Comparison of ENCODE assay signal across 10 cellular contexts in genomic region chr10:48444861-48445841, GRCh38.
DNase-seq lines count a peak whose midpoint lies in the region; ATAC-seq, FAIRE-seq and TF ChIP-seq lines count a peak whose summit lies in the region.
"Had no signal": no experiment of that assay in that cellular context is flagged by ENCODE, and none has a peak within 500 bp of the region (broad histone marks: within the 10 kb centered on the region; RNA-seq: fewer than 3 reads in every experiment).

No MANE protein-coding gene starts in this region.

- no peak overlapping the region for H3K4me2 ChIP-seq in K562 (ENCODE audit: insufficient read depth, low read length)
- no peak overlapping the region for H3K4me2 ChIP-seq in parathyroid adenoma (ENCODE audit: low read length)

- CTCF ChIA-PET in K562 (lab: Yijun Ruan, JAX; ENCODE audit: low intra/inter-chr PET ratio), result interaction anchor here (0.5 to 5.3 kb wide), 3 partner anchors 59 to 211 kb away, joined by 3 to 63 read pairs (median 5); no protein-coding TSS in a partner anchor
- CTCF ChIA-PET in T-cell (lab: Charles Lee), result no interaction called here

- no peak for TF ChIP-seq EP300 in K562 (IDR thresholded peaks at IDR 0.05; ENCODE audit: low read length)

- no peaks in the 10 kb centered on the region for H4K20me1 ChIP-seq in K562 (replicated peaks; ENCODE audit: control insufficient read depth, insufficient read depth, low read length)

- H3K79me2 ChIP-seq in K562 (ENCODE audit: control insufficient read depth, insufficient read depth, low read length) (no peaks in the 10 kb centered on the region), parathyroid adenoma (peaks cover 10% of the 10 kb centered on the region)

- H3K27ac ChIP-seq in K562 (ENCODE audit: extremely low read depth, low read depth, low read length) (no peak overlapping the region), parathyroid adenoma (peak overlapping the region; percentile 11)
- H3K27ac ChIP-seq: coronary artery had no signal

- TF ChIP-seq CTCF in K562 (IDR thresholded peaks at IDR 0.05 in 2 of 3, conservative IDR thresholded peaks at IDR 0.05 in 1 of 3; ENCODE audit: insufficient read depth in 2 of 3, low read depth in 1 of 3, low read length in 3 of 3) (peak in 1 of 3 experiments; percentile 10; a peak in 1 of 6 replicates), parathyroid adenoma (IDR thresholded peaks at IDR 0.05) (peak; percentile 65)

- no peaks in the 10 kb centered on the region for H3K36me3 Mint-ChIP-seq in T-cell

- H3K4me1 Mint-ChIP-seq in T-cell, result peaks cover 0 to 4% (median 0%) of the 10 kb centered on the region in 3 donors

- WGBS in K562 (ENCODE audit: insufficient coverage, low coverage, missing lambda C conversion rate), result 85% methylated on average over 20 of the region's 20 CpGs

- DNase-seq in DMS79 treated with DMSO at 0.1 percent for 48 hours (lab: John Stamatoyannopoulos, UW) (peak; percentile 5), DMS79 (lab: John Stamatoyannopoulos, UW) (no peak), NCI-H1105 treated with DMSO at 0.1 percent for 48 hours (lab: John Stamatoyannopoulos, UW) (peak; percentile 61), K562 (ENCODE audit: extremely low read depth in 1 of 4, low spot score in 3 of 4) (peak in 1 of 4 experiments; percentile 16), T-cell (no peak), OCI-M2 (lab: John Stamatoyannopoulos, UW; ENCODE audit: unreplicated experiment) (no peak)

- ATAC-seq in K562 (peak; percentile 7; the same call in 1 of the 3 replicates), T-cell (replicated peaks in 1 of 4) (no peak), GM21576 (IDR thresholded peaks at IDR 0.05; ENCODE audit: unreplicated experiment) (no peak)

- FAIRE-seq in K562 (lab: Jason Lieb, UNC), result no peak
- FAIRE-seq: A204.1 had no signal

- peak overlapping the region in 1 of 2 experiments; percentile 66; a peak in 2 of 4 replicates for H3K9ac ChIP-seq in K562 (ENCODE audit: insufficient read depth in 1 of 2, low read depth in 2 of 2, low read length in 2 of 2)
- no peak overlapping the region for H3K9ac ChIP-seq in parathyroid adenoma

- no peaks in the 10 kb centered on the region for H3K27me3 ChIP-seq in K562 (ENCODE audit: control insufficient read depth in 2 of 2, insufficient read depth in 2 of 2, low read length in 2 of 2)
- H3K27me3 ChIP-seq in parathyroid adenoma (ENCODE audit: control insufficient read depth, insufficient read depth, low read length), result no peaks in the 10 kb centered on the region

- H3K4me3 Mint-ChIP-seq in T-cell, result no peak overlapping the region

- no peak for TF ChIP-seq POLR2A in K562 (conservative IDR thresholded peaks at IDR 0.05)

- intact Hi-C loops in K562 (cut with micrococcal nuclease), result loop anchor here (1.0 kb wide), 3 partner anchors 25 to 82 kb away; no protein-coding TSS in a partner anchor

- no peak overlapping the region for H3K27ac Mint-ChIP-seq in T-cell

- peak in 1 of 2 experiments; percentile 27; a peak in 1 of 4 replicates for TF ChIP-seq RAD21 in K562 (CRISPR knock-in tag; conservative IDR thresholded peaks at IDR 0.05 in 1 of 2, IDR thresholded peaks at IDR 0.05 in 1 of 2)

- BruUV-seq in K562 (replicated peaks; lab: Mats Ljungman, UMichigan), result no TSS peak

- no peaks in the 10 kb centered on the region for H3K9me3 Mint-ChIP-seq in T-cell

- no peak overlapping the region for H3K4me3 ChIP-seq in K562
- no peak overlapping the region for H3K4me3 ChIP-seq in parathyroid adenoma (ENCODE audit: low read depth, low read length)
- H3K4me3 ChIP-seq: coronary artery had no signal

- H3K36me3 ChIP-seq in K562 (ENCODE audit: control insufficient read depth, insufficient read depth, low read length) (peaks cover 67% of the 10 kb centered on the region; the same call in 2 of the 3 replicates), parathyroid adenoma (ENCODE audit: control insufficient read depth, insufficient read depth, low read length) (no peaks in the 10 kb centered on the region)

- H3K4me1 ChIP-seq in K562 (replicated peaks in 1 of 2; ENCODE audit: control insufficient read depth in 2 of 2, insufficient read depth in 2 of 2, low read length in 2 of 2), result peaks cover 0 to 18% of the 10 kb centered on the region in 2 experiments
- H3K4me1 ChIP-seq in parathyroid adenoma, result peaks cover 18% of the 10 kb centered on the region

- H3K9me3 ChIP-seq in K562 (replicated peaks; ENCODE audit: control insufficient read depth, insufficient read depth, low read depth, low read length), result no peaks in the 10 kb centered on the region
- H3K9me3 ChIP-seq in parathyroid adenoma (ENCODE audit: control insufficient read depth, low read length), result no peaks in the 10 kb centered on the region

- in situ Hi-C loops in K562 (cut with MboI), result loop anchor here (5.0 kb wide), 1 partner anchor 57 kb away; no protein-coding TSS in a partner anchor

- H2AFZ ChIP-seq in K562 (ENCODE audit: low read depth, low read length), result no peak overlapping the region
- H2AFZ ChIP-seq in parathyroid adenoma, result peak overlapping the region; percentile 39

- no peaks in the 10 kb centered on the region for H3K9me1 ChIP-seq in K562 (ENCODE audit: control insufficient read depth, insufficient read depth, low read length)

- peaks cover 0 to 7% of the 10 kb centered on the region in 2 donors for H3K27me3 Mint-ChIP-seq in T-cell

- POLR2A ChIA-PET in K562 (lab: Yijun Ruan, JAX) (interaction anchor here (0.6 to 2.5 kb wide), 7 partner anchors 9 to 80 kb away, joined by 3 to 17 read pairs (median 4); no protein-coding TSS in a partner anchor), T-cell (lab: Charles Lee) (no interaction called here)

TF ChIP-seq in K562, 482 proteins besides CTCF, POLR2A, EP300 and RAD21 (continues in another document):
- TF ChIP-seq ETS1 (conservative IDR thresholded peaks at IDR 0.05; ENCODE audit: control insufficient read depth, low read depth, low read length) (no peak), RBM17 (IDR thresholded peaks at IDR 0.05; ENCODE audit: borderline replicate concordance, low read depth, low read length) (no peak), MED1 (CRISPR knock-in tag; IDR thresholded peaks at IDR 0.05; ENCODE audit: borderline replicate concordance) (no peak), FIP1L1 (IDR thresholded peaks at IDR 0.05; ENCODE audit: low read depth, low read length, poor library complexity, severe bottlenecking) (no peak), ZNF589 (CRISPR knock-in tag; IDR thresholded peaks at IDR 0.05; ENCODE audit: low read depth) (no peak), PHF21A (IDR thresholded peaks at IDR 0.05; ENCODE audit: borderline replicate concordance, low read depth) (no peak), NR0B1 (IDR thresholded peaks at IDR 0.05; ENCODE audit: partially characterized antibody) (no peak), SMC3 (conservative IDR thresholded peaks at IDR 0.05; ENCODE audit: insufficient read depth, low read depth, low read length) (no peak), CHAMP1 (IDR thresholded peaks at IDR 0.05) (no peak), RBM22 (IDR thresholded peaks at IDR 0.05; ENCODE audit: low read depth, low read length, poor library complexity, severe bottlenecking) (peak; percentile 54), ZSCAN32 (CRISPR knock-in tag; IDR thresholded peaks at IDR 0.05) (no peak), NFIC (IDR thresholded peaks at IDR 0.05) (peak; percentile 91), ERF (CRISPR knock-in tag; IDR thresholded peaks at IDR 0.05) (no peak), CEBPB (tag; IDR thresholded peaks at IDR 0.05) (no peak), ZNF584 (CRISPR knock-in tag; IDR thresholded peaks at IDR 0.05; ENCODE audit: low read depth) (no peak)

Comparison
In these comparisons a context has a peak if more than half of its experiments do, and no peak if none do; other contexts are left out.
1. DNase-seq: peak in DMS79 treated with DMSO at 0.1 percent for 48 hours (single experiment) and NCI-H1105 treated with DMSO at 0.1 percent for 48 hours (single experiment); none in DMS79 (single experiment), T-cell (0 of 34) and OCI-M2 (single experiment).